ENCODE assay signal across 23 cellular contexts in the genomic region with DNA sequence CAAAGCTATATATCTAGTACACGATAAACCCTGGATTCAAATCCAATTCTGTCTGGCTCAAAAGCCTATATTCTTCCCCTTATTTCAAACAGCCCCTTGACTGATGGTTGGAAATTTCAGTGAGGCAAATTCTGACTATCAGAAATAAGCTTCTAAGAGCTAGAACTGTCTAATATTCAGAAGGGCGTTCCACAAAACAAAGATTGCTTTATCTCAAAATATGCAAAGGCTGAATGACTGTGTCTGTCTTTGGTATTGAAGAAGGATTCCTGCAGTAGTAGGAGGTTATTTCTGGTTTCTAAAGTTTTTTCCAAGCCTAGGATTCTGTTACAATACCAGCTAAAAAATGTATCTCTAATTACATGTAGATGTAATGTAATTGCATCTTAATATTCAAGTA. TPM values are rescaled to one million over a fixed set of nuclear protein-coding genes. Genes with fewer than 3 reads are reported as not detected.
DNase-seq lines count a peak whose midpoint lies in the region; ATAC-seq, FAIRE-seq and TF ChIP-seq lines count a peak whose summit lies in the region.
"Had no signal": no experiment of that assay in that cellular context is flagged by ENCODE, and none has a peak within 500 bp of the region (broad histone marks: within the 10 kb centered on the region; RNA-seq: fewer than 3 reads in every experiment).

No MANE protein-coding gene starts in this region.

- no peak overlapping the region for H2BK12ac ChIP-seq in neuronal stem cell (ENCODE audit: low read length)

- DNase-seq in SK-MEL-5 (ENCODE audit: low read depth, low spot score) (peak; percentile 72), fibroblast of the aortic adventitia (ENCODE audit: low read depth) (peak; percentile 4), neuronal stem cell (ENCODE audit: low spot score) (no peak), HTR-8/SVneo (ENCODE audit: insufficient read length, low spot score) (no peak), left lung (no peak)
- DNase-seq in activated T-helper 2 cell treated with anti-CD3 and anti-CD28 coated beads, Interferon-gamma antibody, Interleukin-2, Interleukin-4, amounts not matched to agents 10 μg/mL and 5 μg/mL and 100 μg/mL, durations not matched to agents 14 hours and 24 hours and 36 hours (ENCODE audit: low spot score) = no peak
- DNase-seq: BE2C; CD4-positive, alpha-beta memory T cell; COR-L47; DMS153; DMS79 treated with DMSO at 0.1 percent for 48 hours; EL; HCEC 1CT; HFFc6 had no signal

- no peak overlapping the region for H3K27ac Mint-ChIP-seq in activated T-helper 2 cell treated with anti-CD3 and anti-CD28 coated beads, Interferon-gamma antibody, Interleukin-2, Interleukin-4, amounts not matched to agents 10 μg/mL and 5 μg/mL and 100 μg/mL, durations not matched to agents 14 hours and 24 hours and 36 hours
- H3K27ac Mint-ChIP-seq: CD4-positive, alpha-beta memory T cell; HFFc6 had no signal

- H3K18ac ChIP-seq in neuronal stem cell (ENCODE audit: low read length) = no peak overlapping the region

- H2AK5ac ChIP-seq in neuronal stem cell (ENCODE audit: low read depth, low read length) = no peak overlapping the region

- no peaks in the 10 kb centered on the region for H3K36me3 Mint-ChIP-seq in activated T-helper 2 cell treated with anti-CD3 and anti-CD28 coated beads, Interferon-gamma antibody, Interleukin-2, Interleukin-4, amounts not matched to agents 10 μg/mL and 5 μg/mL and 100 μg/mL, durations not matched to agents 14 hours and 24 hours and 36 hours (ENCODE audit: low read depth)
- H3K36me3 Mint-ChIP-seq: CD4-positive, alpha-beta memory T cell had no signal

- no peak overlapping the region for H4K8ac ChIP-seq in neuronal stem cell (ENCODE audit: low read depth, low read length)

- H3K36me3 ChIP-seq in neuronal stem cell (replicated peaks in 1 of 2; ENCODE audit: control insufficient read depth in 2 of 2, insufficient read depth in 2 of 2, low read length in 2 of 2) (no peaks in the 10 kb centered on the region), left lung (no peaks in the 10 kb centered on the region)
- H3K36me3 ChIP-seq: BE2C had no signal

- no peak overlapping the region for H3K4ac ChIP-seq in neuronal stem cell (ENCODE audit: low read length)

- H3K4me1 Mint-ChIP-seq in activated T-helper 2 cell treated with anti-CD3 and anti-CD28 coated beads, Interferon-gamma antibody, Interleukin-2, Interleukin-4, amounts not matched to agents 10 μg/mL and 5 μg/mL and 100 μg/mL, durations not matched to agents 14 hours and 24 hours and 36 hours (ENCODE audit: low read depth) = peaks cover 1% of the 10 kb centered on the region
- H3K4me1 Mint-ChIP-seq: CD4-positive, alpha-beta memory T cell had no signal

- H4K91ac ChIP-seq in neuronal stem cell (ENCODE audit: low read depth, low read length, poor library complexity) = no peak overlapping the region

- no peak overlapping the region for H2BK5ac ChIP-seq in neuronal stem cell (ENCODE audit: low read length)

- no peak overlapping the region for H3K4me2 ChIP-seq in neuronal stem cell (ENCODE audit: insufficient read depth, low read length, poor library complexity, severe bottlenecking)
- H3K4me2 ChIP-seq: A549 had no signal

- no peak overlapping the region for H3K9ac ChIP-seq in neuronal stem cell (ENCODE audit: low read depth, low read length, poor library complexity)

- H3K27ac ChIP-seq in neuronal stem cell (replicated peaks; ENCODE audit: low read length) (no peak overlapping the region), left lung (no peak overlapping the region)
- H3K27ac ChIP-seq: A549, C4-2B, HL-60 had no signal

- TF ChIP-seq CTCF in fibroblast of the aortic adventitia (IDR thresholded peaks at IDR 0.05; ENCODE audit: insufficient read depth, low read length) (no peak), left lung (IDR thresholded peaks at IDR 0.05) (no peak)

- H2AFZ ChIP-seq in neuronal stem cell (ENCODE audit: low read length) = peak overlapping the region; percentile 43

- no peak overlapping the region for H3K23ac ChIP-seq in neuronal stem cell (ENCODE audit: low read depth, low read length, poor library complexity)

- intact Hi-C loops in left lung (cut with DNase I) = no loop called here
- intact Hi-C loops in activated T-helper 2 cell treated with anti-CD3 and anti-CD28 coated beads, Interferon-gamma antibody, Interleukin-2, Interleukin-4, amounts not matched to agents 10 μg/mL and 5 μg/mL and 100 μg/mL, durations not matched to agents 14 hours and 24 hours and 36 hours (cut with micrococcal nuclease) = no loop called here

- no peak for FAIRE-seq in HTR-8/SVneo (lab: Jason Lieb, UNC)
- FAIRE-seq: A549, D721Med, G401.6, GM12892 had no signal

- in situ Hi-C loops in SK-MEL-5 (cut with HindIII; ENCODE audit: low pct_unique_long_range_greater_than_20kb, low sequenced_read_pairs) = no loop called here

- H3K27me3 ChIP-seq in neuronal stem cell (ENCODE audit: control insufficient read depth in 3 of 3, insufficient read depth in 3 of 3, low read depth in 1 of 3, low read length in 3 of 3) (no peaks in the 10 kb centered on the region), left lung (no peaks in the 10 kb centered on the region)
- H3K27me3 ChIP-seq: BE2C had no signal

- H3K14ac ChIP-seq in neuronal stem cell (ENCODE audit: low read length) = no peak overlapping the region

- no peaks in the 10 kb centered on the region for H3K9me3 Mint-ChIP-seq in activated T-helper 2 cell treated with anti-CD3 and anti-CD28 coated beads, Interferon-gamma antibody, Interleukin-2, Interleukin-4, amounts not matched to agents 10 μg/mL and 5 μg/mL and 100 μg/mL, durations not matched to agents 14 hours and 24 hours and 36 hours
- H3K9me3 Mint-ChIP-seq: CD4-positive, alpha-beta memory T cell; HFFc6 had no signal

- ATAC-seq in HG03342 (IDR thresholded peaks at IDR 0.05; ENCODE audit: unreplicated experiment) (no peak), left lung (no peak)
- ATAC-seq: A549 had no signal

- H3K4me3 ChIP-seq in fibroblast of the aortic adventitia (ENCODE audit: low read depth, low read length) (no peak overlapping the region), neuronal stem cell (ENCODE audit: low read length in 2 of 2) (no peak overlapping the region), left lung (no peak overlapping the region)
- H3K4me3 ChIP-seq: A549 had no signal

- no peaks in the 10 kb centered on the region for H3K9me3 ChIP-seq in neuronal stem cell (replicated peaks in 1 of 2; ENCODE audit: control insufficient read depth in 2 of 2, insufficient read depth in 1 of 2, low read depth in 1 of 2, low read length in 2 of 2)
- no peaks in the 10 kb centered on the region for H3K9me3 ChIP-seq in left lung
- H3K9me3 ChIP-seq: A549, BE2C had no signal

- H3K27me3 Mint-ChIP-seq in activated T-helper 2 cell treated with anti-CD3 and anti-CD28 coated beads, Interferon-gamma antibody, Interleukin-2, Interleukin-4, amounts not matched to agents 10 μg/mL and 5 μg/mL and 100 μg/mL, durations not matched to agents 14 hours and 24 hours and 36 hours (ENCODE audit: low read depth) = peaks cover 18% of the 10 kb centered on the region

- no peaks in the 10 kb centered on the region for H3K79me1 ChIP-seq in neuronal stem cell (ENCODE audit: low read depth, low read length)

- no peaks in the 10 kb centered on the region for H3K4me1 ChIP-seq in neuronal stem cell (ENCODE audit: control insufficient read depth in 2 of 2, insufficient read depth in 1 of 2, low read depth in 1 of 2, low read length in 2 of 2)
- no peaks in the 10 kb centered on the region for H3K4me1 ChIP-seq in left lung
- H3K4me1 ChIP-seq: A549, BE2C had no signal

- no peak overlapping the region for H3K4me3 Mint-ChIP-seq in activated T-helper 2 cell treated with anti-CD3 and anti-CD28 coated beads, Interferon-gamma antibody, Interleukin-2, Interleukin-4, amounts not matched to agents 10 μg/mL and 5 μg/mL and 100 μg/mL, durations not matched to agents 14 hours and 24 hours and 36 hours (ENCODE audit: low read depth)
- H3K4me3 Mint-ChIP-seq: CD4-positive, alpha-beta memory T cell; HFFc6 had no signal

- no peak overlapping the region for H2BK15ac ChIP-seq in neuronal stem cell (ENCODE audit: low read length)

- no peak overlapping the region for H2BK120ac ChIP-seq in neuronal stem cell (ENCODE audit: low read depth, low read length)

- no CpG with 5 or more reads among the region's 2 CpGs for WGBS in neuronal stem cell (ENCODE audit: extremely low coverage in 2 of 2, insufficient read length in 2 of 2, insufficient replicate concordance in 1 of 2), 2 donors

RNA-seq across cellular contexts. Expression of gene DRC1, which starts 31.1 kb away (rescaled TPM):
- not detected in 2 replicates for total RNA-seq in SK-MEL-5 (2014; rRNA removed; shearing (Covaris generic))
- polyA plus RNA-seq in SK-MEL-5 (2015; cell fraction: cytosol; rRNA removed) = not detected in 2 replicates
- polyA plus RNA-seq in SK-MEL-5 (2015; cell fraction: nucleus; rRNA removed) = not detected in 2 replicates
- total RNA-seq in fibroblast of the aortic adventitia (ENCODE audit: low replicate concordance) (not detected in 2 replicates), left lung (1 to 10 TPM in 1 of 2 donors, not detected in 1; 1.8 TPM)
- polyA plus RNA-seq in neuronal stem cell (2013, experiment 1 of 2) = 1.1 TPM
- 0.94 TPM for polyA plus RNA-seq in neuronal stem cell (2013, experiment 2 of 2)
- total RNA-seq in activated T-helper 2 cell treated with anti-CD3 and anti-CD28 coated beads, Interferon-gamma antibody, Interleukin-2, Interleukin-4, amounts not matched to agents 10 μg/mL and 5 μg/mL and 100 μg/mL, durations not matched to agents 14 hours and 24 hours and 36 hours = not detected in 2 replicates
- total RNA-seq: CD4-positive, alpha-beta memory T cell; H4; HFFc6 had no signal
- polyA plus RNA-seq: AG04450; CD4-positive, alpha-beta memory T cell had no signal

RNA-seq across cellular contexts. Expression of gene OTOF, which starts 45.1 kb away (rescaled TPM):
- total RNA-seq in SK-MEL-5 (2014; rRNA removed; shearing (Covaris generic)) = not detected in 2 replicates
- polyA plus RNA-seq in SK-MEL-5 (2015; cell fraction: cytosol; rRNA removed) = not detected in 2 replicates
- not detected in 2 replicates for polyA plus RNA-seq in SK-MEL-5 (2015; cell fraction: nucleus; rRNA removed)
- not detected in 2 replicates for total RNA-seq in fibroblast of the aortic adventitia (ENCODE audit: low replicate concordance)
- 0.54 TPM for polyA plus RNA-seq in neuronal stem cell (2013, experiment 1 of 2)
- 0.60 TPM for polyA plus RNA-seq in neuronal stem cell (2013, experiment 2 of 2)
- total RNA-seq in left lung = under 1 TPM in 1 of 2 donors, not detected in 1; 0.10 TPM
- 9.8 and 12.3 TPM in 2 replicates for total RNA-seq in activated T-helper 2 cell treated with anti-CD3 and anti-CD28 coated beads, Interferon-gamma antibody, Interleukin-2, Interleukin-4, amounts not matched to agents 10 μg/mL and 5 μg/mL and 100 μg/mL, durations not matched to agents 14 hours and 24 hours and 36 hours
- total RNA-seq: H4 had no signal
- polyA plus RNA-seq: AG04450 had no signal

Comparison
In these comparisons a context has a peak if more than half of its experiments do, and no peak if none do; other contexts are left out.
1. DNase-seq: peak in SK-MEL-5 (single experiment) and fibroblast of the aortic adventitia (single experiment); none in neuronal stem cell (single experiment), HTR-8/SVneo (single experiment), left lung (0 of 2) and activated T-helper 2 cell treated with anti-CD3 and anti-CD28 coated beads, Interferon-gamma antibody, Interleukin-2, Interleukin-4, amounts not matched to agents 10 μg/mL and 5 μg/mL and 100 μg/mL, durations not matched to agents 14 hours and 24 hours and 36 hours (single experiment).